Comparison of ENCODE assay signal across 8 cellular contexts in genomic region chr1:179025975-179026812, GRCh38. TPM values are rescaled to one million over a fixed set of nuclear protein-coding genes. Genes with fewer than 3 reads are reported as not detected.
DNase-seq lines count a peak whose midpoint lies in the region; ATAC-seq and TF ChIP-seq lines count a peak whose summit lies in the region.

No MANE protein-coding gene starts in this region.

- H2BK120ac ChIP-seq in mesendoderm (ENCODE audit: low read depth, low read length), result peak overlapping the region; percentile 66

- peak overlapping the region; percentile 25 for H2BK5ac ChIP-seq in mesendoderm (ENCODE audit: low read length)

- H3K79me2 ChIP-seq in mesendoderm (ENCODE audit: control insufficient read depth, insufficient read depth, low read length), result peaks cover 22% of the 10 kb centered on the region

- peaks cover 4% of the 10 kb centered on the region for H3K79me1 ChIP-seq in mesendoderm (ENCODE audit: low read length)

- peaks cover 39% of the 10 kb centered on the region for H3K4me1 Mint-ChIP-seq in activated CD8-positive, alpha-beta T cell treated with anti-CD3 and anti-CD28 coated beads for 36 hours (ENCODE audit: low read depth)

- H3K23ac ChIP-seq in mesendoderm (ENCODE audit: low read length), result no peak overlapping the region

- peak overlapping the region; percentile 91 for H3K18ac ChIP-seq in mesendoderm (ENCODE audit: low read length)

- H3K27me3 Mint-ChIP-seq in activated CD8-positive, alpha-beta T cell treated with anti-CD3 and anti-CD28 coated beads for 36 hours, result no peaks in the 10 kb centered on the region

- no peak for TF ChIP-seq CTCF in activated CD8-positive, alpha-beta T cell treated with anti-CD3 and anti-CD28 coated beads for 36 hours (IDR thresholded peaks at IDR 0.05)

- intact Hi-C loops in activated CD8-positive, alpha-beta T cell treated with anti-CD3 and anti-CD28 coated beads for 36 hours (cut with micrococcal nuclease), result no loop called here

- peak overlapping the region; percentile 96 for H4K8ac ChIP-seq in mesendoderm (ENCODE audit: low read depth, low read length)

- no peak overlapping the region for H2BK15ac ChIP-seq in mesendoderm (replicated peaks; ENCODE audit: low read depth)

- peak; percentile 57 for ATAC-seq in HG03378 (IDR thresholded peaks at IDR 0.05; ENCODE audit: unreplicated experiment)
- peak; percentile 85 for ATAC-seq in activated CD8-positive, alpha-beta T cell treated with anti-CD3 and anti-CD28 coated beads for 36 hours

- H3K9me3 Mint-ChIP-seq in activated CD8-positive, alpha-beta T cell treated with anti-CD3 and anti-CD28 coated beads for 36 hours, result no peaks in the 10 kb centered on the region

- H3K4me1 ChIP-seq in mesendoderm (ENCODE audit: control insufficient read depth, low read depth, low read length), result peaks cover 8% of the 10 kb centered on the region

- POLR2A ChIA-PET in activated CD8-positive, alpha-beta T cell treated with anti-CD3 and anti-CD28 coated beads for 36 hours (lab: Charles Lee), result interaction anchor here (0.7 to 1.5 kb wide), 3 partner anchors 11 to 363 kb away, joined by 3 to 6 read pairs (median 5); no protein-coding TSS in a partner anchor

- peak overlapping the region; percentile 98 for H3K4ac ChIP-seq in mesendoderm (ENCODE audit: low read depth, low read length)

- H3K36me3 ChIP-seq in mesendoderm (ENCODE audit: control insufficient read depth, insufficient read depth, low read length), result no peaks in the 10 kb centered on the region

- no peaks in the 10 kb centered on the region for H3K27me3 ChIP-seq in mesendoderm (ENCODE audit: insufficient read depth, low read length, poor library complexity)

- H3K4me3 Mint-ChIP-seq in activated CD8-positive, alpha-beta T cell treated with anti-CD3 and anti-CD28 coated beads for 36 hours, result peak overlapping the region; percentile 99

- DNase-seq in C1 segment of cervical spinal cord (lab: John Stamatoyannopoulos, UW) (peak in 12 of 14 donors; percentile 47 to 87 (median 71)), GM19238 (ENCODE audit: insufficient read length, low spot score) (peak; percentile 70), NCI-H526 (lab: John Stamatoyannopoulos, UW) (peak; percentile 88 to 99), mesendoderm (peak; percentile 80)
- peak; percentile 70 for DNase-seq in activated CD8-positive, alpha-beta T cell treated with anti-CD3 and anti-CD28 coated beads for 36 hours
- DNase-seq in effector CD4-positive, alpha-beta T cell, result peak; percentile 61
- DNase-seq in stimulated activated CD8-positive, alpha-beta memory T cell treated with anti-CD3 and anti-CD28 coated beads, Interleukin-15, amount 100 ng/mL, for 24 hours (ENCODE audit: low read depth), result peak; percentile 49

- CTCF ChIA-PET in activated CD8-positive, alpha-beta T cell treated with anti-CD3 and anti-CD28 coated beads for 36 hours (lab: Charles Lee), result interaction anchor here (1.2 kb wide), 1 partner anchor 159 kb away, joined by 3 read pairs; no protein-coding TSS in a partner anchor

- H3K27ac ChIP-seq in mesendoderm (ENCODE audit: low read depth, low read length), result peak overlapping the region; percentile 93

- H3K36me3 Mint-ChIP-seq in activated CD8-positive, alpha-beta T cell treated with anti-CD3 and anti-CD28 coated beads for 36 hours (ENCODE audit: low read depth), result peaks cover 2% of the 10 kb centered on the region

- peak overlapping the region; percentile 74 for H3K4me3 ChIP-seq in mesendoderm (ENCODE audit: low read length)

- peak overlapping the region; percentile 97 for H3K27ac Mint-ChIP-seq in activated CD8-positive, alpha-beta T cell treated with anti-CD3 and anti-CD28 coated beads for 36 hours

- H3K9ac ChIP-seq in mesendoderm (ENCODE audit: low read length), result peak overlapping the region; percentile 90

- WGBS in mesendoderm (ENCODE audit: extremely low coverage, insufficient coverage, low lambda C conversion rate), result no CpG with 5 or more reads among the region's 110 CpGs

- H3K56ac ChIP-seq in mesendoderm (ENCODE audit: low read length), result peak overlapping the region; percentile 85

- peak overlapping the region; percentile 71 for H3K4me2 ChIP-seq in mesendoderm (ENCODE audit: low read length)

- H4K5ac ChIP-seq in mesendoderm (ENCODE audit: low read length), result no peak overlapping the region

- no peak overlapping the region for H2AK5ac ChIP-seq in mesendoderm (ENCODE audit: low read length)

RNA-seq across cellular contexts. Expression of gene FAM20B, which starts 0.5 kb away (rescaled TPM):
- total RNA-seq in activated CD8-positive, alpha-beta T cell treated with anti-CD3 and anti-CD28 coated beads for 36 hours, result 10 to 100 TPM; 34.7 to 36.1 TPM
- 20.1 TPM for polyA plus RNA-seq in mesendoderm (2013, experiment 1 of 2)
- polyA plus RNA-seq in mesendoderm (2013, experiment 2 of 2), result 19.7 TPM

RNA-seq across cellular contexts. Expression of gene TOR3A, which starts 55.7 kb away (rescaled TPM):
- total RNA-seq in activated CD8-positive, alpha-beta T cell treated with anti-CD3 and anti-CD28 coated beads for 36 hours, result 10 to 100 TPM; 28.8 to 30.3 TPM
- 16.7 TPM for polyA plus RNA-seq in mesendoderm (2013, experiment 1 of 2)
- polyA plus RNA-seq in mesendoderm (2013, experiment 2 of 2), result 15.2 TPM

Comparison
In these comparisons a context has a peak if more than half of its experiments do, and no peak if none do; other contexts are left out.
1. Peak in every context shown above with its lines: DNase-seq, ATAC-seq, H3K4me3 ChIP-seq and H3K27ac ChIP-seq.